17 cellular contexts compared by ENCODE assay signal in the genomic region with DNA sequence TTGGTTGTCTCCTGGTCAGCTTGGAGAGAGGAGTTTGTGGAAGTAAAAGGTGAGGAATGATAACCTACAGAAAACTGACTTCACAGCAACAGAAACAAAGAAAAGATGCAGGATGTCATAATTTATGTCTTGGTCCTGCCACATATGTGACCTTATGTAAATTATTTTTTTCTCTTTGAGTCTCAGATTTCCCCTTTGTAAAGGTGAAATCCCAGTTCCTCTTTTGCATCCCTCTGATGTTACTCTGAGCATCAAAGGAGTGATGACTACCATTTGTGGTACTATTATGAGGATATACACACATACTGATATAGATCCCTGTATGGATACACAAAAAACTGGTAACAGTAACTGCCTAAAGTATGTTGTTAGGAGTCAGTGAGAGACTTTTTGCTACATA. TPM values are rescaled to one million over a fixed set of nuclear protein-coding genes. Genes with fewer than 3 reads are reported as not detected.
DNase-seq lines count a peak whose midpoint lies in the region; ATAC-seq and TF ChIP-seq lines count a peak whose summit lies in the region.
"Had no signal": no experiment of that assay in that cellular context is flagged by ENCODE, and none has a peak within 500 bp of the region (broad histone marks: within the 10 kb centered on the region; RNA-seq: fewer than 3 reads in every experiment).

No MANE protein-coding gene starts in this region.

- no peaks in the 10 kb centered on the region for H3K27me3 ChIP-seq in neural progenitor cell
- H3K27me3 ChIP-seq: BLaER1 treated with 17β-estradiol and CSF1 and Interleukin-3, amounts not matched to agents 10 nM and 100 nM had no signal

- no peaks in the 10 kb centered on the region for H3K79me2 ChIP-seq in neural progenitor cell (ENCODE audit: low read depth)

- H3K9me3 Mint-ChIP-seq in activated CD4-positive, alpha-beta T cell treated with anti-CD3 and anti-CD28 coated beads, Interleukin-2, amount 10 ng/mL, durations not matched to agents 7 days and 5 days, result peaks cover 6% of the 10 kb centered on the region
- H3K9me3 Mint-ChIP-seq in neural progenitor cell, result peaks cover 3% of the 10 kb centered on the region

- no peaks in the 10 kb centered on the region for H4K20me1 ChIP-seq in neural progenitor cell (ENCODE audit: low read depth)
- H4K20me1 ChIP-seq: BLaER1 treated with 17β-estradiol and CSF1 and Interleukin-3, amounts not matched to agents 10 nM and 100 nM had no signal

- TF ChIP-seq CTCF in GM10248 (IDR thresholded peaks at IDR 0.05; ENCODE audit: control extremely low read depth, extremely low read depth, low read depth, missing control alignments) (no peak), neural progenitor cell (IDR thresholded peaks at IDR 0.05) (no peak)

- in situ Hi-C loops in G401 (cut with HindIII; ENCODE audit: low sequenced_read_pairs), result no loop called here

- no peak overlapping the region for H3K27ac ChIP-seq in neural progenitor cell
- H3K27ac ChIP-seq: BLaER1 treated with 17β-estradiol and CSF1 and Interleukin-3, amounts not matched to agents 10 nM and 100 nM; GM23248 had no signal

- POLR2A ChIA-PET in GM10248 (lab: Yijun Ruan, JAX), result no interaction called here
- POLR2A ChIA-PET in activated CD4-positive, alpha-beta T cell treated with anti-CD3 and anti-CD28 coated beads, Interleukin-2, amount 10 ng/mL, durations not matched to agents 7 days and 5 days (lab: Charles Lee), result no interaction called here

- peak; percentile 68 for DNase-seq in GM10248 (ENCODE audit: extremely low spot score)
- peak; percentile 19 for DNase-seq in GM19238 (ENCODE audit: insufficient read length, low spot score)
- DNase-seq in G401 (ENCODE audit: low spot score), result no peak
- no peak for DNase-seq in activated CD4-positive, alpha-beta T cell treated with anti-CD3 and anti-CD28 coated beads, Interleukin-2, amount 10 ng/mL, durations not matched to agents 7 days and 5 days
- DNase-seq in dermis blood vessel endothelial cell, result no peak
- DNase-seq in neural progenitor cell (ENCODE audit: low spot score), result no peak
- DNase-seq: activated CD8-positive, alpha-beta memory T cell treated with anti-CD3 and anti-CD28 coated beads for 24 hours; caudate nucleus; GM23248; mesendoderm; NCI-H1105 treated with DMSO at 0.1 percent for 48 hours; small intestine had no signal

- peaks cover 10% of the 10 kb centered on the region for H3K36me3 Mint-ChIP-seq in activated CD4-positive, alpha-beta T cell treated with anti-CD3 and anti-CD28 coated beads, Interleukin-2, amount 10 ng/mL, durations not matched to agents 7 days and 5 days (ENCODE audit: low read depth)
- H3K36me3 Mint-ChIP-seq in neural progenitor cell, result peaks cover 3% of the 10 kb centered on the region

- no peak overlapping the region for H2AFZ ChIP-seq in neural progenitor cell (replicated peaks)

- no peaks in the 10 kb centered on the region for H3K27me3 Mint-ChIP-seq in activated CD4-positive, alpha-beta T cell treated with anti-CD3 and anti-CD28 coated beads, Interleukin-2, amount 10 ng/mL, durations not matched to agents 7 days and 5 days
- H3K27me3 Mint-ChIP-seq in neural progenitor cell (ENCODE audit: insufficient read depth, low read depth), result no peaks in the 10 kb centered on the region

- no peak overlapping the region for H3K27ac Mint-ChIP-seq in activated CD4-positive, alpha-beta T cell treated with anti-CD3 and anti-CD28 coated beads, Interleukin-2, amount 10 ng/mL, durations not matched to agents 7 days and 5 days
- H3K27ac Mint-ChIP-seq in neural progenitor cell, result no peak overlapping the region

- CTCF ChIA-PET in GM10248 (lab: Yijun Ruan, JAX), result interaction anchor here (3.0 to 6.9 kb wide), 3 partner anchors 12 to 61 kb away, joined by 10 to 73 read pairs (median 46); a partner anchor contains a TSS
- CTCF ChIA-PET in activated CD4-positive, alpha-beta T cell treated with anti-CD3 and anti-CD28 coated beads, Interleukin-2, amount 10 ng/mL, durations not matched to agents 7 days and 5 days (lab: Charles Lee), result interaction anchor here (0.6 to 3.2 kb wide), 3 partner anchors 14 to 386 kb away, joined by 3 to 25 read pairs (median 4); a partner anchor contains a TSS

- no peak overlapping the region for H3K4me3 Mint-ChIP-seq in activated CD4-positive, alpha-beta T cell treated with anti-CD3 and anti-CD28 coated beads, Interleukin-2, amount 10 ng/mL, durations not matched to agents 7 days and 5 days
- no peak overlapping the region for H3K4me3 Mint-ChIP-seq in neural progenitor cell

- peak; percentile 58 for ATAC-seq in HG02763 (IDR thresholded peaks at IDR 0.05; ENCODE audit: unreplicated experiment)
- ATAC-seq in HG03565 (IDR thresholded peaks at IDR 0.05; ENCODE audit: unreplicated experiment), result peak; percentile 71
- ATAC-seq: Panc1 had no signal

- H3K4me1 ChIP-seq in neural progenitor cell, result no peaks in the 10 kb centered on the region

- no peak overlapping the region for H3K4me3 ChIP-seq in neural progenitor cell
- H3K4me3 ChIP-seq: BLaER1 treated with 17β-estradiol and CSF1 and Interleukin-3, amounts not matched to agents 10 nM and 100 nM had no signal

- no peaks in the 10 kb centered on the region for H3K9me3 ChIP-seq in neural progenitor cell (ENCODE audit: low read depth)

- H3K4me2 ChIP-seq in neural progenitor cell, result no peak overlapping the region

- no peak overlapping the region for H3K9ac ChIP-seq in neural progenitor cell
- H3K9ac ChIP-seq: BLaER1 treated with 17β-estradiol and CSF1 and Interleukin-3, amounts not matched to agents 10 nM and 100 nM had no signal

- H3K4me1 Mint-ChIP-seq in activated CD4-positive, alpha-beta T cell treated with anti-CD3 and anti-CD28 coated beads, Interleukin-2, amount 10 ng/mL, durations not matched to agents 7 days and 5 days, result peaks cover 20% of the 10 kb centered on the region
- H3K4me1 Mint-ChIP-seq in neural progenitor cell, result peaks cover 8% of the 10 kb centered on the region

- H3F3A ChIP-seq in neural progenitor cell (ENCODE audit: low read depth), result no peaks in the 10 kb centered on the region

- H3K36me3 ChIP-seq in neural progenitor cell, result no peaks in the 10 kb centered on the region

RNA-seq across cellular contexts. Expression of a gene that starts 1.4 kb away (rescaled TPM):
- 30.6 and 39.3 TPM in 2 replicates for total RNA-seq in G401 (2014; rRNA removed; shearing (Covaris generic))
- 10 to 100 TPM; 10.8 to 13.9 TPM for total RNA-seq in activated CD4-positive, alpha-beta T cell treated with anti-CD3 and anti-CD28 coated beads, Interleukin-2, amount 10 ng/mL, durations not matched to agents 7 days and 5 days
- total RNA-seq in dermis blood vessel endothelial cell (4.4 and 7.1 TPM in 2 replicates), neural progenitor cell (ENCODE audit: low replicate concordance) (15.1 and 20.5 TPM in 2 replicates)

RNA-seq across cellular contexts. Expression of a gene that starts 13.7 kb away (rescaled TPM):
- total RNA-seq in G401 (2014; rRNA removed; shearing (Covaris generic)), result 2.3 and 3.0 TPM in 2 replicates
- 1 to 10 TPM; 4.8 to 5.3 TPM for total RNA-seq in activated CD4-positive, alpha-beta T cell treated with anti-CD3 and anti-CD28 coated beads, Interleukin-2, amount 10 ng/mL, durations not matched to agents 7 days and 5 days
- 8.9 and 11.2 TPM in 2 replicates for total RNA-seq in dermis blood vessel endothelial cell
- 10.7 and 13.6 TPM in 2 replicates for total RNA-seq in neural progenitor cell (ENCODE audit: low replicate concordance)

RNA-seq across cellular contexts. Expression of a gene that starts 58.5 kb away (rescaled TPM):
- not detected in 2 replicates for total RNA-seq in G401 (2014; rRNA removed; shearing (Covaris generic))
- total RNA-seq in activated CD4-positive, alpha-beta T cell treated with anti-CD3 and anti-CD28 coated beads, Interleukin-2, amount 10 ng/mL, durations not matched to agents 7 days and 5 days, result not detected
- total RNA-seq in dermis blood vessel endothelial cell (not detected in 2 replicates), neural progenitor cell (ENCODE audit: low replicate concordance) (not detected in 2 replicates)
- total RNA-seq: fibroblast of villous mesenchyme, GM23248 had no signal

Comparison
In these comparisons a context has a peak if more than half of its experiments do, and no peak if none do; other contexts are left out.
1. DNase-seq: peak in GM10248 (single experiment) and GM19238 (single experiment); none in G401 (single experiment), activated CD4-positive, alpha-beta T cell treated with anti-CD3 and anti-CD28 coated beads, Interleukin-2, amount 10 ng/mL, durations not matched to agents 7 days and 5 days (single experiment), dermis blood vessel endothelial cell (single experiment) and neural progenitor cell (single experiment).